9 cellular contexts compared by ENCODE assay signal in genomic region chr6:31042801-31043200, GRCh38. TPM values are rescaled to one million over a fixed set of nuclear protein-coding genes. Genes with fewer than 3 reads are reported as not detected.
A peak's percentile ranks its signal among the peaks of the same experiment; 100 is the strongest.
DNase-seq lines count a peak whose midpoint lies in the region; ATAC-seq and TF ChIP-seq lines count a peak whose summit lies in the region.
"Had no signal": no experiment of that assay in that cellular context is flagged by ENCODE, and none has a peak within 500 bp of the region (broad histone marks: within the 10 kb centered on the region; RNA-seq: fewer than 3 reads in every experiment).

No MANE protein-coding gene starts in this region.

- H3K4me1 Mint-ChIP-seq in CD14-positive monocyte, result peaks cover 17% of the 10 kb centered on the region

- ATAC-seq in SK-N-SH treated with all-trans-retinoic acid at 6 μM for 48 hours (peak; percentile 93), aorta (ENCODE audit: low FRiP score) (peak; percentile 60)

- no peaks in the 10 kb centered on the region for H3K36me3 ChIP-seq in HEK293 (ENCODE audit: control insufficient read depth in 2 of 2, insufficient read depth in 1 of 2, low read length in 2 of 2)
- no peaks in the 10 kb centered on the region for H3K36me3 ChIP-seq in aorta (ENCODE audit: control insufficient read depth in 1 of 2, insufficient read depth in 2 of 2, low read length in 1 of 2)
- H3K36me3 ChIP-seq in OCI-LY7 (ENCODE audit: insufficient read depth, low read length), result no peaks in the 10 kb centered on the region

- no peaks in the 10 kb centered on the region for H4K20me1 ChIP-seq in OCI-LY7 (ENCODE audit: insufficient read depth, low read length)

- no peaks in the 10 kb centered on the region for H3K4me1 ChIP-seq in HEK293 (ENCODE audit: control insufficient read depth, insufficient read depth, low read length)
- H3K4me1 ChIP-seq in aorta (ENCODE audit: control insufficient read depth in 1 of 2, insufficient read depth in 2 of 2, low read length in 2 of 2), result no peaks in the 10 kb centered on the region
- no peaks in the 10 kb centered on the region for H3K4me1 ChIP-seq in OCI-LY7 (ENCODE audit: insufficient read depth, low read length, poor library complexity, severe bottlenecking)

- BruUV-seq in OCI-LY7 (replicated peaks; lab: Mats Ljungman, UMichigan), result no TSS peak

- H3K27me3 ChIP-seq in aorta (ENCODE audit: control insufficient read depth in 1 of 2, insufficient read depth in 2 of 2, low read length in 1 of 2), result no peaks in the 10 kb centered on the region

- POLR2A ChIA-PET in HEK293 (lab: Yijun Ruan, JAX) (interaction anchor here (0.7 kb wide), 1 partner anchor 61 kb away, joined by 5 read pairs; no protein-coding TSS in a partner anchor), OCI-LY7 (lab: Charles Lee) (interaction anchor here (0.8 kb wide), 1 partner anchor 9 kb away, joined by 4 read pairs; no protein-coding TSS in a partner anchor)

- no peak overlapping the region for H3K4me2 ChIP-seq in OCI-LY7 (ENCODE audit: low read length)

- intact Hi-C loops in CD14-positive monocyte (cut with micrococcal nuclease) (no loop called here), aorta (cut with DNase I) (no loop called here), OCI-LY7 (cut with micrococcal nuclease; ENCODE audit: unreplicated experiment) (no loop called here)

- 35 to 39% methylated on average over 4 of the region's 4 CpGs for WGBS in aorta, 2 donors

- H3K27me3 Mint-ChIP-seq in CD14-positive monocyte (ENCODE audit: low read depth in 3 of 3), result peaks cover 13 to 31% (median 28%) of the 10 kb centered on the region in 3 donors

- no peaks in the 10 kb centered on the region for H3K79me2 ChIP-seq in OCI-LY7 (ENCODE audit: insufficient read depth, low read depth, low read length)

- no peaks in the 10 kb centered on the region for H3K9me2 ChIP-seq in OCI-LY7 (ENCODE audit: insufficient read depth, low read length)

- H3K27ac Mint-ChIP-seq in CD14-positive monocyte, result peak overlapping the region; percentile 43 to 85 (median 77)

- CTCF ChIA-PET in HEK293 (lab: Yijun Ruan, JAX) (interaction anchor here (0.5 to 3.1 kb wide), 11 partner anchors 9 to 159 kb away, joined by 3 to 18 read pairs (median 4); partner anchors contain the start of gene DDR1), OCI-LY7 (lab: Charles Lee; ENCODE audit: unreplicated experiment) (no interaction called here)

- DNase-seq in CD14-positive monocyte (ENCODE audit: low spot score), result no peak
- DNase-seq in choroid plexus epithelial cell (ENCODE audit: low read depth), result peak; percentile 73
- DNase-seq in medulla oblongata (ENCODE audit: extremely low spot score), result peak; percentile 68
- DNase-seq in aorta, result peak in 1 of 2 donors; percentile 62
- no peak for DNase-seq in GF-D8 (lab: John Stamatoyannopoulos, UW)
- DNase-seq in OCI-LY7 (ENCODE audit: low spot score), result no peak

- no peak overlapping the region for H2AFZ ChIP-seq in OCI-LY7 (ENCODE audit: low read length)

- H3K27ac ChIP-seq in HEK293 (ENCODE audit: extremely low read depth, low read depth, low read length), result no peak overlapping the region
- H3K27ac ChIP-seq in aorta (ENCODE audit: low read depth in 1 of 2, low read length in 2 of 2), result no peak overlapping the region
- H3K27ac ChIP-seq in OCI-LY7 (ENCODE audit: low read depth, low read length, poor library complexity, severe bottlenecking), result no peak overlapping the region

- H3K4me3 ChIP-seq in HEK293 (ENCODE audit: low read depth, low read length) (no peak overlapping the region), choroid plexus epithelial cell (ENCODE audit: low read depth, low read length) (no peak overlapping the region), aorta (ENCODE audit: low read length in 2 of 2) (no peak overlapping the region), OCI-LY7 (ENCODE audit: low read depth, low read length, poor library complexity, severe bottlenecking) (no peak overlapping the region)

- peak; percentile 68 for TF ChIP-seq CTCF in CD14-positive monocyte (IDR thresholded peaks at IDR 0.05)
- no peak for TF ChIP-seq CTCF in HEK293 (tag by site-specific recombination; IDR thresholded peaks at IDR 0.05)
- peak; percentile 80 for TF ChIP-seq CTCF in choroid plexus epithelial cell (conservative IDR thresholded peaks at IDR 0.05; ENCODE audit: low read depth, low read length)
- no peak for TF ChIP-seq CTCF in OCI-LY7 (conservative IDR thresholded peaks at IDR 0.05; ENCODE audit: low read length)

- H3K36me3 Mint-ChIP-seq in CD14-positive monocyte, result no peaks in the 10 kb centered on the region

- H3K9me3 Mint-ChIP-seq in CD14-positive monocyte, result no peaks in the 10 kb centered on the region

- H3K9me3 ChIP-seq in HEK293 (ENCODE audit: control insufficient read depth, insufficient read depth, low read depth, low read length) (no peaks in the 10 kb centered on the region), aorta (ENCODE audit: control insufficient read depth, low read length) (no peaks in the 10 kb centered on the region), OCI-LY7 (ENCODE audit: low read length) (no peaks in the 10 kb centered on the region)

- H3K4me3 Mint-ChIP-seq in CD14-positive monocyte, result peak overlapping the region; percentile 82 to 96

TF ChIP-seq in HEK293, 187 proteins besides CTCF, POLR2A, EP300 and RAD21:
- peak; percentile 47; the same call in 1 of the 2 replicates for TF ChIP-seq ZBTB17 (tag by site-specific recombination; IDR thresholded peaks at IDR 0.05)
- TF ChIP-seq ZNF654 (tag by site-specific recombination; IDR thresholded peaks at IDR 0.05; ENCODE audit: low read depth), result peak; percentile 21; the same call in 1 of the 2 replicates
- TF ChIP-seq PRDM1 (tag by site-specific recombination; IDR thresholded peaks at IDR 0.05), result peak; percentile 89
- no peak for TF ChIP-seq ZNF707 (tag by site-specific recombination; IDR thresholded peaks at IDR 0.05)

TF ChIP-seq in SK-N-SH treated with all-trans-retinoic acid at 6 μM for 48 hours, 23 proteins besides CTCF, POLR2A, EP300 and RAD21 (continues in another document):
- no peak for TF ChIP-seq ZFP3 (CRISPR knock-in tag; IDR thresholded peaks at IDR 0.05)
- TF ChIP-seq TOX (CRISPR knock-in tag; IDR thresholded peaks at IDR 0.05; ENCODE audit: borderline replicate concordance), result no peak
- TF ChIP-seq GLIS3 (CRISPR knock-in tag; IDR thresholded peaks at IDR 0.05), result no peak
- no peak for TF ChIP-seq ISL1 (CRISPR knock-in tag; IDR thresholded peaks at IDR 0.05)
- no peak for TF ChIP-seq TCF4 (CRISPR knock-in tag; IDR thresholded peaks at IDR 0.05; ENCODE audit: borderline replicate concordance)
- TF ChIP-seq SNAI2 (CRISPR knock-in tag; IDR thresholded peaks at IDR 0.05), result no peak
- no peak for TF ChIP-seq RARB (CRISPR knock-in tag; IDR thresholded peaks at IDR 0.05)
- no peak for TF ChIP-seq ARNTL (CRISPR knock-in tag; IDR thresholded peaks at IDR 0.05; ENCODE audit: borderline replicate concordance, low read depth)
- TF ChIP-seq ZNF8 (CRISPR knock-in tag; IDR thresholded peaks at IDR 0.05), result no peak
- no peak for TF ChIP-seq POU6F1 (CRISPR knock-in tag; IDR thresholded peaks at IDR 0.05; ENCODE audit: borderline replicate concordance, low read depth)
- no peak for TF ChIP-seq ZFP30 (CRISPR knock-in tag; IDR thresholded peaks at IDR 0.05)
- TF ChIP-seq BACH2 (CRISPR knock-in tag; IDR thresholded peaks at IDR 0.05; ENCODE audit: borderline replicate concordance), result no peak
- TF ChIP-seq CSDC2 (CRISPR knock-in tag; IDR thresholded peaks at IDR 0.05), result no peak
- no peak for TF ChIP-seq ESRRG (CRISPR knock-in tag; IDR thresholded peaks at IDR 0.05)
- no peak for TF ChIP-seq CSRNP3 (CRISPR knock-in tag; IDR thresholded peaks at IDR 0.05)
- no peak for TF ChIP-seq ZC3H10 (CRISPR knock-in tag; IDR thresholded peaks at IDR 0.05)
- TF ChIP-seq ZNF70 (CRISPR knock-in tag; IDR thresholded peaks at IDR 0.05), result no peak

RNA-seq across cellular contexts. Expression of gene MUC22, which starts 32.5 kb away (rescaled TPM):
- not detected for polyA plus RNA-seq in CD14-positive monocyte
- total RNA-seq in aorta, result not detected
- polyA plus RNA-seq in aorta, result not detected
- total RNA-seq in OCI-LY7 (2014; rRNA removed; shearing (Covaris generic)), result not detected in 2 replicates
- not detected in 2 replicates for total RNA-seq in OCI-LY7 (2022)
- total RNA-seq: pulmonary artery endothelial cell had no signal

RNA-seq across cellular contexts. Expression of gene MUC21, which starts 59.3 kb away (rescaled TPM):
- not detected for polyA plus RNA-seq in CD14-positive monocyte
- not detected for total RNA-seq in aorta
- under 1 TPM; 0.20 to 0.75 TPM for polyA plus RNA-seq in aorta
- not detected in 2 replicates for total RNA-seq in OCI-LY7 (2014; rRNA removed; shearing (Covaris generic))
- total RNA-seq in OCI-LY7 (2022), result not detected in 2 replicates
- total RNA-seq: pulmonary artery endothelial cell had no signal

Comparison
In these comparisons a context has a peak if more than half of its experiments do, and no peak if none do; other contexts are left out.
1. DNase-seq: peak in choroid plexus epithelial cell (single experiment) and medulla oblongata (single experiment); none in CD14-positive monocyte (single experiment), GF-D8 (single experiment) and OCI-LY7 (single experiment).
2. CTCF ChIP-seq: peak in CD14-positive monocyte (single experiment) and choroid plexus epithelial cell (single experiment); none in HEK293 (single experiment) and OCI-LY7 (single experiment).